Comparison of ENCODE assay signal across 1 cellular context in the genomic region with DNA sequence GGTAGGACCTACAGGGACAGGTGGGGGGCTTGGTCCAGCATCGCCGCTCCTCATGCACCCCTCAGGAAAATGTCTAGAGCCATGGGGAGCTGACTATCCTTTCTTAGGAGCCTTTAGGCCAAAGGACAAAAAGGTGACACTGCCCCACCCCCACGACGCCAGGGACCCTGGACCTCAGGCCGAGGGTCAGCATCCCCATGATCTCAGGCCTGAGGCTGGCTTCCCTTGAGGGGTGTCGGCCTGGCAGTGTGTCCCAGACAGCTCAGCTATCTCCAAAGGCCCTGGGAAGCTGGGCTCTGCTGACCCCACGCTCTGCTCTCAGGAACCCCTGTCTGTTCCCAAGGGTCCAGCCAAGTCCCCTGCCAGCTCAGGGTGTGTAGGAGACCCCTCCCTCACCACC.
TF ChIP-seq lines count a peak whose summit lies in the region.

No MANE protein-coding gene starts in this region.

TF ChIP-seq in H1, 55 proteins besides CTCF, POLR2A, EP300 and RAD21:
- TF ChIP-seq, protein P1, sequence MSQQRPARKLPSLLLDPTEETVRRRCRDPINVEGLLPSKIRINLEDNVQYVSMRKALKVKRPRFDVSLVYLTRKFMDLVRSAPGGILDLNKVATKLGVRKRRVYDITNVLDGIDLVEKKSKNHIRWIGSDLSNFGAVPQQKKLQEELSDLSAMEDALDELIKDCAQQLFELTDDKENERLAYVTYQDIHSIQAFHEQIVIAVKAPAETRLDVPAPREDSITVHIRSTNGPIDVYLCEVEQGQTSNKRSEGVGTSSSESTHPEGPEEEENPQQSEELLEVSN (IDR thresholded peaks at IDR 0.05): no peak
- no peak for TF ChIP-seq POLR2AphosphoS5 (IDR thresholded peaks at IDR 0.05; ENCODE audit: low read depth, low read length)
- TF ChIP-seq CHD7 (IDR thresholded peaks at IDR 0.05; ENCODE audit: insufficient replicate concordance, low read length): no peak
- no peak for TF ChIP-seq CHD1 (IDR thresholded peaks at IDR 0.05; ENCODE audit: low read depth, low read length)
- TF ChIP-seq HDAC6 (IDR thresholded peaks at IDR 0.05; ENCODE audit: low read depth, low read length): no peak
- no peak for TF ChIP-seq KDM4A (IDR thresholded peaks at IDR 0.05; ENCODE audit: low read depth, low read length, severe bottlenecking)
- no peak for TF ChIP-seq BCL11A (IDR thresholded peaks at IDR 0.05; ENCODE audit: low read depth in 2 of 2, low read length in 2 of 2)
- TF ChIP-seq ZNF274 (IDR thresholded peaks at IDR 0.05; ENCODE audit: borderline replicate concordance, extremely low read depth, low read length): no peak
- TF ChIP-seq GTF2F1 (IDR thresholded peaks at IDR 0.05; ENCODE audit: borderline replicate concordance, low read depth, low read length): no peak
- no peak for TF ChIP-seq RFX5 (IDR thresholded peaks at IDR 0.05; ENCODE audit: borderline replicate concordance, low read depth, low read length)
